ENCODE assay signal across 8 cellular contexts in the genomic region with DNA sequence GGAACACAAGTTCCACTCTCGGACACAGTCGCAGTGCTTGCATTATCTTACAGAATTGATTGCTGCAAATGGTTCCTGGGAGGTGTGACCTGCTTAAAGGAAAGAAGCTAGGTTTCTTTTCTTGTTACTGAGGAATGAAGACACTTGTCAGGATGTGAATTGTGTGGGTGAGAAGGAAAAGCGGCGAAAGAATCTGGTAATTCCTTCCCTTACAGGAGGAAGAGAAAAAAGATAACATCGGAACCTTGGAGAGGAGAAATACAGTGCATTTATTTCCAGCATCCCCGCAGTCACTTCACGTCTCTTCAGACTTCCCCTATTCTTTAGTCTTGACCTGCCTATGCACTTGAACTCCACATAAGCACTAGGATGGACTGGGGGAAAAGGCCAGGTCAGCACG. TPM values are rescaled to one million over a fixed set of nuclear protein-coding genes. Genes with fewer than 3 reads are reported as not detected.
DNase-seq lines count a peak whose midpoint lies in the region; ATAC-seq, FAIRE-seq and TF ChIP-seq lines count a peak whose summit lies in the region.

No MANE protein-coding gene starts in this region.

- no peak for TF ChIP-seq POLR2A in A549 (IDR thresholded peaks at IDR 0.05; ENCODE audit: low read length)

- no peak for FAIRE-seq in A549 (lab: Jason Lieb, UNC)

- dilution Hi-C loops in mammary epithelial cell (cut with HindIII; ENCODE audit: low sequenced_read_pairs): no loop called here

- H2AFZ ChIP-seq in mammary epithelial cell (ENCODE audit: low read depth, low read length): peak overlapping the region; percentile 93

- CTCF ChIA-PET in A549 (lab: Yijun Ruan, JAX) (no interaction called here), mammary epithelial cell (lab: Charles Lee; ENCODE audit: low non-redundant PET) (no interaction called here)

- BruUV-seq in mammary epithelial cell (replicated peaks; lab: Mats Ljungman, UMichigan): no TSS peak

- H3K9ac ChIP-seq in HUES48 (ENCODE audit: low read depth, low read length) (no peak overlapping the region), mammary epithelial cell (ENCODE audit: insufficient read depth, low read length) (no peak overlapping the region), mucosa of rectum (ENCODE audit: low read depth in 1 of 2, low read length in 2 of 2) (peak overlapping the region in 1 of 2 donors; percentile 42)

- no peak for TF ChIP-seq RAD21 in A549 (conservative IDR thresholded peaks at IDR 0.05 in 1 of 2, IDR thresholded peaks at IDR 0.05 in 1 of 2)

- peak overlapping the region; percentile 49; the same call in 1 of the 3 replicates for H3K4me3 ChIP-seq in A549
- peak overlapping the region; percentile 70 for H3K4me3 ChIP-seq in HUES48 (ENCODE audit: low read depth, low read length)
- peak overlapping the region in 2 of 3 experiments; percentile 54 to 63 for H3K4me3 ChIP-seq in mammary epithelial cell (replicated peaks in 1 of 3; ENCODE audit: insufficient read depth in 1 of 3, low read depth in 2 of 3, low read length in 3 of 3)
- peak overlapping the region; percentile 90 to 100 for H3K4me3 ChIP-seq in mucosa of rectum (ENCODE audit: low read length in 2 of 2)
- no peak overlapping the region for H3K4me3 ChIP-seq in mucosa of descending colon

- H3K36me3 ChIP-seq in HUES48 (ENCODE audit: control insufficient read depth, insufficient read depth, low read length): no peaks in the 10 kb centered on the region
- H3K36me3 ChIP-seq in mammary epithelial cell (ENCODE audit: insufficient read depth, low read length): no peaks in the 10 kb centered on the region
- no peaks in the 10 kb centered on the region for H3K36me3 ChIP-seq in mucosa of rectum (ENCODE audit: control insufficient read depth in 2 of 2, insufficient read depth in 2 of 2, low read length in 2 of 2)
- no peaks in the 10 kb centered on the region for H3K36me3 ChIP-seq in mucosa of descending colon (ENCODE audit: low read depth)

- intact Hi-C loops in mammary epithelial cell (cut with micrococcal nuclease): loop anchor here (5.0 to 10.0 kb wide), 2 partner anchors 95 to 158 kb away; no protein-coding TSS in a partner anchor
- intact Hi-C loops in mucosa of descending colon (cut with DNase I, micrococcal nuclease): no loop called here

- TF ChIP-seq CTCF in A549 (IDR thresholded peaks at IDR 0.05) (no peak), mammary epithelial cell (conservative IDR thresholded peaks at IDR 0.05 in 1 of 2, IDR thresholded peaks at IDR 0.05 in 1 of 2; ENCODE audit: extremely low read depth in 1 of 2, insufficient read depth in 1 of 2, low read depth in 1 of 2, low read length in 2 of 2) (no peak), mucosa of descending colon (IDR thresholded peaks at IDR 0.05) (no peak)

- no peak overlapping the region for H3K27ac ChIP-seq in A549
- H3K27ac ChIP-seq in HUES48 (ENCODE audit: low read depth, low read length): no peak overlapping the region
- H3K27ac ChIP-seq in mammary epithelial cell (ENCODE audit: insufficient read depth, low read depth, low read length): no peak overlapping the region
- H3K27ac ChIP-seq in mucosa of rectum (ENCODE audit: low read depth in 2 of 2, low read length in 2 of 2): peak overlapping the region; percentile 21 to 87
- no peak overlapping the region for H3K27ac ChIP-seq in substantia nigra (ENCODE audit: low read depth, low read length, poor library complexity, severe bottlenecking)

- H3K4me2 ChIP-seq in A549 (peak overlapping the region; percentile 97), mammary epithelial cell (ENCODE audit: insufficient read depth, low read depth, low read length) (peak overlapping the region; percentile 94)

- no peak for TF ChIP-seq EP300 in A549 (IDR thresholded peaks at IDR 0.05)

- ATAC-seq in A549 (no peak), GM18868 (IDR thresholded peaks at IDR 0.05; ENCODE audit: unreplicated experiment) (no peak), HG02938 (IDR thresholded peaks at IDR 0.05; ENCODE audit: unreplicated experiment) (no peak), mucosa of descending colon (no peak)

- H3K9me3 ChIP-seq in A549 (no peaks in the 10 kb centered on the region), HUES48 (ENCODE audit: control insufficient read depth, insufficient read depth, low read length) (no peaks in the 10 kb centered on the region), mammary epithelial cell (replicated peaks; ENCODE audit: insufficient read depth, low read length) (no peaks in the 10 kb centered on the region), mucosa of rectum (ENCODE audit: control insufficient read depth in 2 of 2, low read length in 2 of 2) (no peaks in the 10 kb centered on the region), mucosa of descending colon (no peaks in the 10 kb centered on the region)

- DNase-seq in A549 (ENCODE audit: low read depth in 1 of 2, low spot score in 1 of 2): no peak
- DNase-seq in mammary epithelial cell: no peak
- no peak for DNase-seq in mucosa of descending colon
- DNase-seq in substantia nigra (lab: John Stamatoyannopoulos, UW): no peak

- H4K20me1 ChIP-seq in mammary epithelial cell (ENCODE audit: insufficient read depth, low read length): no peaks in the 10 kb centered on the region

- WGBS in A549 (ENCODE audit: missing lambda C conversion rate): 77% methylated on average over 7 of the region's 8 CpGs
- WGBS in mammary epithelial cell (ENCODE audit: low coverage, missing lambda C conversion rate): 3% methylated on average over 7 of the region's 8 CpGs

- no peaks in the 10 kb centered on the region for H3K79me2 ChIP-seq in mammary epithelial cell (ENCODE audit: insufficient read depth, low read length)

- H3K27me3 ChIP-seq in HUES48 (ENCODE audit: control insufficient read depth, insufficient read depth, low read length) (peaks cover 49% of the 10 kb centered on the region), mammary epithelial cell (ENCODE audit: insufficient read depth, low read length) (peaks cover 1% of the 10 kb centered on the region), mucosa of rectum (ENCODE audit: control insufficient read depth in 2 of 2, insufficient read depth in 2 of 2, low read length in 2 of 2) (no peaks in the 10 kb centered on the region)

- H3K4me1 ChIP-seq in A549: 0 out of 3 replicates have a peak, but pooled peaks cover 3% of the 10 kb centered on the region
- peaks cover 22% of the 10 kb centered on the region for H3K4me1 ChIP-seq in HUES48 (ENCODE audit: control insufficient read depth, insufficient read depth, low read length)
- H3K4me1 ChIP-seq in mammary epithelial cell (ENCODE audit: insufficient read depth, low read length): peaks cover 8% of the 10 kb centered on the region
- peaks cover 2 to 8% of the 10 kb centered on the region in 2 donors for H3K4me1 ChIP-seq in mucosa of rectum (ENCODE audit: control insufficient read depth in 2 of 2, insufficient read depth in 2 of 2, low read length in 2 of 2)
- H3K4me1 ChIP-seq in mucosa of descending colon (ENCODE audit: low read depth): no peaks in the 10 kb centered on the region

- in situ Hi-C loops in mammary epithelial cell (cut with MboI; ENCODE audit: low sequenced_read_pairs in 2 of 2): no loop called here

- POLR2A ChIA-PET in A549 (lab: Yijun Ruan, JAX): no interaction called here

TF ChIP-seq in A549, 52 proteins besides CTCF, POLR2A, EP300 and RAD21 (continues in another document):
- TF ChIP-seq, protein P1, sequence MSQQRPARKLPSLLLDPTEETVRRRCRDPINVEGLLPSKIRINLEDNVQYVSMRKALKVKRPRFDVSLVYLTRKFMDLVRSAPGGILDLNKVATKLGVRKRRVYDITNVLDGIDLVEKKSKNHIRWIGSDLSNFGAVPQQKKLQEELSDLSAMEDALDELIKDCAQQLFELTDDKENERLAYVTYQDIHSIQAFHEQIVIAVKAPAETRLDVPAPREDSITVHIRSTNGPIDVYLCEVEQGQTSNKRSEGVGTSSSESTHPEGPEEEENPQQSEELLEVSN (IDR thresholded peaks at IDR 0.05; ENCODE audit: borderline replicate concordance, low read depth): no peak
- TF ChIP-seq HOXA7 (CRISPR knock-in tag; IDR thresholded peaks at IDR 0.05) (no peak), RNF2 (IDR thresholded peaks at IDR 0.05; ENCODE audit: borderline replicate concordance, low read depth) (no peak), CBX2 (IDR thresholded peaks at IDR 0.05; ENCODE audit: borderline replicate concordance, low read depth) (no peak), SMC3 (IDR thresholded peaks at IDR 0.05) (no peak), KDM5A (IDR thresholded peaks at IDR 0.05) (no peak), MAFK (IDR thresholded peaks at IDR 0.05; ENCODE audit: partially characterized antibody) (no peak), EHF (CRISPR knock-in tag; IDR thresholded peaks at IDR 0.05) (no peak), CHD2 (IDR thresholded peaks at IDR 0.05; ENCODE audit: low read length, partially characterized antibody) (no peak), BHLHE40 (IDR thresholded peaks at IDR 0.05; ENCODE audit: low read depth, low read length) (no peak), CEBPB (IDR thresholded peaks at IDR 0.05) (no peak)
- TF ChIP-seq, protein P2, sequence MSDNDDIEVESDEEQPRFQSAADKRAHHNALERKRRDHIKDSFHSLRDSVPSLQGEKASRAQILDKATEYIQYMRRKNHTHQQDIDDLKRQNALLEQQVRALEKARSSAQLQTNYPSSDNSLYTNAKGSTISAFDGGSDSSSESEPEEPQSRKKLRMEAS (IDR thresholded peaks at IDR 0.05): no peak
- TF ChIP-seq, protein P3, sequence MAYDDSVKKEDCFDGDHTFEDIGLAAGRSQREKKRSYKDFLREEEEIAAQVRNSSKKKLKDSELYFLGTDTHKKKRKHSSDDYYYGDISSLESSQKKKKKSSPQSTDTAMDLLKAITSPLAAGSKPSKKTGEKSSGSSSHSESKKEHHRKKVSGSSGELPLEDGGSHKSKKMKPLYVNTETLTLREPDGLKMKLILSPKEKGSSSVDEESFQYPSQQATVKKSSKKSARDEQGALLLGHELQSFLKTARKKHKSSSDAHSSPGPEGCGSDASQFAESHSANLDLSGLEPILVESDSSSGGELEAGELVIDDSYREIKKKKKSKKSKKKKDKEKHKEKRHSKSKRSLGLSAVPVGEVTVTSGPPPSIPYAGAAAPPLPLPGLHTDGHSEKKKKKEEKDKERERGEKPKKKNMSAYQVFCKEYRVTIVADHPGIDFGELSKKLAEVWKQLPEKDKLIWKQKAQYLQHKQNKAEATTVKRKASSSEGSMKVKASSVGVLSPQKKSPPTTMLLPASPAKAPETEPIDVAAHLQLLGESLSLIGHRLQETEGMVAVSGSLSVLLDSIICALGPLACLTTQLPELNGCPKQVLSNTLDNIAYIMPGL (CRISPR knock-in tag; IDR thresholded peaks at IDR 0.05; ENCODE audit: borderline replicate concordance): no peak

RNA-seq across cellular contexts. Expression of a gene that starts 0.4 kb away (rescaled TPM):
- 0.06 TPM in 1 of 2 replicates, not detected in the other for polyA plus RNA-seq in A549 (2011; rRNA removed)
- not detected in 2 replicates for polyA plus RNA-seq in A549 (2012; cell fraction: cytosol; rRNA removed)
- polyA plus RNA-seq in A549 (2012; cell fraction: nucleus; rRNA removed): not detected in 2 replicates
- not detected in 3 replicates for polyA plus RNA-seq in A549 (2017; fragmentation: RNase III; extraction: RNeasy Plus Mini Kit Qiagen cat#74134 plus additional on column Dnase treatment)
- polyA minus RNA-seq in A549 (2011; rRNA and poly(A)+ RNA removed): 0.15 TPM in 1 of 2 replicates, not detected in the other
- 10 to 100 TPM in 1 of 2 donors, under 1 TPM in 1; 0.26 to 12.0 TPM for total RNA-seq in mammary epithelial cell
- polyA plus RNA-seq in mammary epithelial cell: 0.03 TPM
- not detected for polyA minus RNA-seq in mammary epithelial cell
- total RNA-seq in mucosa of descending colon: 10 to 100 TPM; 11.1 to 32.4 (median 13.3) TPM

Comparison
In these comparisons a context has a peak if more than half of its experiments do, and no peak if none do; other contexts are left out.
1. H3K27ac ChIP-seq: peak in mucosa of rectum (2 of 2); none in A549 (0 of 2), HUES48 (single experiment), mammary epithelial cell (single experiment) and substantia nigra (single experiment).